ENCODE assay signal across 8 cellular contexts in the genomic region with DNA sequence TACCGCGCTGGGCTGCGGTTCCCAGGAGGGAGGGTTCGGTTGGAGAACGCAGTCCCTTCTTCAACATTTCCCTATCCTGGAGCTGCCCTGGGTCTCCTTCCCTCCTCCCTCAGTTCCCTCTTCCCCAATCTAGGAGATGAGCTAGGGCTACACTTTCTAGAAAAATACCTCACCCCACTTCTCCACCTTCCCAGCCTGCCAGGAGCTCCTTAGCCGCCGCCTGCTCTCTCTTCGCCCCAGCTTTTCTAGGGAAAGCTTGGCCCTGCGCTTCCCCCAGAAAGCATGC. TPM values are rescaled to one million over a fixed set of nuclear protein-coding genes. Genes with fewer than 3 reads are reported as not detected.
DNase-seq lines count a peak whose midpoint lies in the region; ATAC-seq, FAIRE-seq and TF ChIP-seq lines count a peak whose summit lies in the region.

No MANE protein-coding gene starts in this region.

- H3K27ac ChIP-seq in GM23338 (ENCODE audit: low read depth) (0 out of 2 replicates have a peak overlapping the region, but pooled peaks have one; percentile 28), hepatocyte (peak overlapping the region; percentile 98)

- H3K4me1 ChIP-seq in GM23338 (ENCODE audit: insufficient read depth) (peaks cover 14% of the 10 kb centered on the region; the same call in 1 of the 2 replicates), hepatocyte (ENCODE audit: insufficient read depth) (peaks cover 6% of the 10 kb centered on the region), skeletal muscle satellite cell (ENCODE audit: control insufficient read depth, insufficient read depth, low read length) (peaks cover 16% of the 10 kb centered on the region)

- peaks cover 29% of the 10 kb centered on the region for H3K79me2 ChIP-seq in GM23338 (replicated peaks; ENCODE audit: insufficient read depth)
- peaks cover 37% of the 10 kb centered on the region for H3K79me2 ChIP-seq in hepatocyte

- H3K9me2 ChIP-seq in GM23338 (ENCODE audit: insufficient read depth): no peaks in the 10 kb centered on the region
- H3K9me2 ChIP-seq in hepatocyte (replicated peaks; ENCODE audit: insufficient read depth): no peaks in the 10 kb centered on the region

- peak overlapping the region; percentile 95 for H3K9ac ChIP-seq in skeletal muscle satellite cell (ENCODE audit: low read depth, low read length)

- peak overlapping the region; percentile 93 for H3K4me3 Mint-ChIP-seq in GM23338
- H3K4me3 Mint-ChIP-seq in activated T-helper 17 cell treated with anti-CD3 and anti-CD28 coated beads, Interleukin-2, amount 50 U/mL, for 72 hours: peak overlapping the region; percentile 75

- peak overlapping the region; percentile 88 for H3K4me3 ChIP-seq in GM23338
- peak overlapping the region; percentile 89 for H3K4me3 ChIP-seq in hepatocyte
- H3K4me3 ChIP-seq in skeletal muscle satellite cell (ENCODE audit: low read length): peak overlapping the region; percentile 91

- DNase-seq in GM23338 (ENCODE audit: low spot score) (no peak), hepatocyte (ENCODE audit: low spot score) (no peak), NCI-H1694 (lab: John Stamatoyannopoulos, UW) (no peak), HTR-8/SVneo (ENCODE audit: insufficient read length, low spot score) (no peak), NCI-H2171 (lab: John Stamatoyannopoulos, UW) (no peak), NCI-H146 treated with DMSO at 0.1 percent for 48 hours (lab: John Stamatoyannopoulos, UW; ENCODE audit: unreplicated experiment) (no peak)

- no peak; the same call in 2 of the 3 replicates for ATAC-seq in GM23338
- no peak for ATAC-seq in activated T-helper 17 cell treated with anti-CD3 and anti-CD28 coated beads, Interleukin-2, amount 50 U/mL, for 72 hours (replicated peaks)

- H3K27me3 ChIP-seq in GM23338 (ENCODE audit: insufficient read depth) (peaks cover 39% of the 10 kb centered on the region), hepatocyte (no peaks in the 10 kb centered on the region), skeletal muscle satellite cell (ENCODE audit: control insufficient read depth, insufficient read depth, low read length) (no peaks in the 10 kb centered on the region)

- FAIRE-seq in HTR-8/SVneo (lab: Jason Lieb, UNC): no peak

- H3K36me3 Mint-ChIP-seq in GM23338 (ENCODE audit: low read depth): peaks cover 26% of the 10 kb centered on the region
- H3K36me3 Mint-ChIP-seq in activated T-helper 17 cell treated with anti-CD3 and anti-CD28 coated beads, Interleukin-2, amount 50 U/mL, for 72 hours (ENCODE audit: low read depth): peaks cover 5% of the 10 kb centered on the region

- under 1% methylated on average over 9 of the region's 9 CpGs for WGBS in hepatocyte (ENCODE audit: low lambda C conversion rate, missing lambda C conversion rate)

- H4K20me1 ChIP-seq in GM23338 (replicated peaks; ENCODE audit: insufficient read depth): no peaks in the 10 kb centered on the region
- peaks cover 28% of the 10 kb centered on the region for H4K20me1 ChIP-seq in hepatocyte (ENCODE audit: insufficient read depth, poor library complexity, severe bottlenecking)

- H3K9me3 ChIP-seq in hepatocyte (ENCODE audit: low read depth): no peaks in the 10 kb centered on the region
- H3K9me3 ChIP-seq in skeletal muscle satellite cell (replicated peaks; ENCODE audit: low read length): no peaks in the 10 kb centered on the region

- H3K4me1 Mint-ChIP-seq in GM23338: peaks cover 23% of the 10 kb centered on the region
- H3K4me1 Mint-ChIP-seq in activated T-helper 17 cell treated with anti-CD3 and anti-CD28 coated beads, Interleukin-2, amount 50 U/mL, for 72 hours: peaks cover 15% of the 10 kb centered on the region

- peaks cover 10% of the 10 kb centered on the region for H3K36me3 ChIP-seq in GM23338 (ENCODE audit: insufficient read depth)
- peaks cover 4% of the 10 kb centered on the region for H3K36me3 ChIP-seq in hepatocyte (replicated peaks; ENCODE audit: insufficient read depth, low read depth)
- peaks cover 17% of the 10 kb centered on the region for H3K36me3 ChIP-seq in skeletal muscle satellite cell (ENCODE audit: insufficient read depth, low read length)

- H2AFZ ChIP-seq in GM23338: peak overlapping the region; percentile 35
- peak overlapping the region; percentile 54 for H2AFZ ChIP-seq in hepatocyte

- H3K4me2 ChIP-seq in GM23338 (peak overlapping the region; percentile 92), hepatocyte (peak overlapping the region; percentile 90), skeletal muscle satellite cell (ENCODE audit: low read length) (peak overlapping the region; percentile 97)

- H3K9me3 Mint-ChIP-seq in GM23338: peaks cover 3% of the 10 kb centered on the region; the same call in 2 of the 3 replicates
- no peaks in the 10 kb centered on the region for H3K9me3 Mint-ChIP-seq in activated T-helper 17 cell treated with anti-CD3 and anti-CD28 coated beads, Interleukin-2, amount 50 U/mL, for 72 hours

- no peaks in the 10 kb centered on the region for H3F3A ChIP-seq in GM23338 (replicated peaks; ENCODE audit: low read depth)

- TF ChIP-seq CTCF in GM23338 (conservative IDR thresholded peaks at IDR 0.05; ENCODE audit: low read depth in 2 of 2): no peak
- TF ChIP-seq CTCF in hepatocyte (IDR thresholded peaks at IDR 0.05; ENCODE audit: poor library complexity): no peak

- peak overlapping the region; percentile 78 for H3K27ac Mint-ChIP-seq in GM23338
- no peak overlapping the region for H3K27ac Mint-ChIP-seq in activated T-helper 17 cell treated with anti-CD3 and anti-CD28 coated beads, Interleukin-2, amount 50 U/mL, for 72 hours

- H3K27me3 Mint-ChIP-seq in GM23338 (ENCODE audit: insufficient read depth, low read depth, poor library complexity): peaks cover 37% of the 10 kb centered on the region
- peaks cover 61% of the 10 kb centered on the region for H3K27me3 Mint-ChIP-seq in activated T-helper 17 cell treated with anti-CD3 and anti-CD28 coated beads, Interleukin-2, amount 50 U/mL, for 72 hours

TF ChIP-seq in GM23338, 12 proteins besides CTCF, POLR2A, EP300 and RAD21 (continues in another document):
- TF ChIP-seq JUNB (IDR thresholded peaks at IDR 0.05; ENCODE audit: unreplicated experiment) (no peak), ZNF462 (CRISPR knock-in tag; IDR thresholded peaks at IDR 0.05) (no peak)

RNA-seq across cellular contexts. Expression of gene ADAMTS1, which starts 0.5 kb away (rescaled TPM):
- total RNA-seq in GM23338 (2014; rRNA removed; shearing (Covaris generic)): 14.1 and 15.4 TPM in 2 replicates
- polyA plus RNA-seq in GM23338 (2016; fragmentation: Nextera tagmentation; extraction: Ambion mirVana) (5.6 and 6.1 TPM in 2 replicates), hepatocyte (136 and 144 TPM in 2 replicates)
- under 1 TPM in 1 of 2 donors, not detected in 1; 0.05 TPM for total RNA-seq in activated T-helper 17 cell treated with anti-CD3 and anti-CD28 coated beads, Interleukin-2, amount 50 U/mL, for 72 hours
- total RNA-seq in hepatocyte: 110 and 113 TPM in 2 replicates
- 208 and 270 TPM in 2 replicates for total RNA-seq in skeletal muscle satellite cell (2012; rRNA removed)

Comparison
In these comparisons a context has a peak if more than half of its experiments do, and no peak if none do; other contexts are left out.
1. RNA of gene ADAMTS1, which starts 0.5 kb away (total RNA-seq): 110 to 113 TPM in hepatocyte and 14.1 to 15.4 TPM in GM23338; 0.05 TPM in activated T-helper 17 cell treated with anti-CD3 and anti-CD28 coated beads, Interleukin-2, amount 50 U/mL, for 72 hours; every median in the first group is over 10 times any median in the second.
2. Peak in every context shown above with its lines, with median percentiles within 50 percentile points of each other: H3K4me2 ChIP-seq and H3K4me3 ChIP-seq.